ENCODE assay signal across 8 cellular contexts in the genomic region with DNA sequence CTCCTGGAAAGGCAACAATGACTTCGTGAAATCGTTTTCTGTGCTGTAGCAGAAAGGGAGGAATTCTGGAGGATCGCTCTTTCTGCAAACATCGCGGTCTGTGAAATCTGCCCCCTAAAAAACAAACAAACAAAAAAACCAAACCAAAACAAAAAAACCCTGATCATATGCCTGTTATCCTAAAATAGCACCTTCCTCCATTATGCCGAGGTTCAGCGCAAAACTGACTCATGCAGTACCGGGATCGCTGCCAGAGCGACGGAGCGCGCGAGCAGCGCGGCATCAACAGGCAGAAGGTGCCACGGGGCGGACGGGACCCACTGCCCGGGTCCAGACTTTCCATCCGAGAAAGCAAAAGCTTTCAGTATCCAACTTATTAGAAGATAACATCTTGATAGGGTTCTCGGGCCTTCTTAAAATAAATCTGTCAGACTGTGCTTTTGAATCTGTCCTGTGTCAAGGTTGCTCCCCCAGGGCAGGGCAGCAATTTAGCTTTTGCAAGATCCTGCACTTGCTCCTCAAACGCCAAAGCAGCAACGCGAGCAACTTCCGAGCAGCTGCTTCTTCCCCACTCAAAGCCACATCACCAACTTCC.
DNase-seq lines count a peak whose midpoint lies in the region; ATAC-seq and TF ChIP-seq lines count a peak whose summit lies in the region.

No MANE protein-coding gene starts in this region.

- H3K36me3 Mint-ChIP-seq in activated naive CD4-positive, alpha-beta T cell treated with anti-CD3 and anti-CD28 coated beads, Interleukin-2, amount 10 ng/mL, durations not matched to agents 7 days and 5 days: no peaks in the 10 kb centered on the region
- H3K36me3 Mint-ChIP-seq in natural killer cell: no peaks in the 10 kb centered on the region

- no peak overlapping the region for H3K4me3 Mint-ChIP-seq in activated naive CD4-positive, alpha-beta T cell treated with anti-CD3 and anti-CD28 coated beads, Interleukin-2, amount 10 ng/mL, durations not matched to agents 7 days and 5 days
- H3K4me3 Mint-ChIP-seq in natural killer cell: no peak overlapping the region

- peaks cover 16% of the 10 kb centered on the region for H3K27me3 Mint-ChIP-seq in activated naive CD4-positive, alpha-beta T cell treated with anti-CD3 and anti-CD28 coated beads, Interleukin-2, amount 10 ng/mL, durations not matched to agents 7 days and 5 days
- peaks cover 3 to 16% of the 10 kb centered on the region in 2 donors for H3K27me3 Mint-ChIP-seq in natural killer cell (ENCODE audit: low read depth in 2 of 2)

- POLR2A ChIA-PET in Panc1 (lab: Charles Lee): no interaction called here

- TF ChIP-seq CTCF in Panc1 (IDR thresholded peaks at IDR 0.05) (no peak), natural killer cell (IDR thresholded peaks at IDR 0.05) (no peak)

- H3K27ac Mint-ChIP-seq in activated naive CD4-positive, alpha-beta T cell treated with anti-CD3 and anti-CD28 coated beads, Interleukin-2, amount 10 ng/mL, durations not matched to agents 7 days and 5 days: no peak overlapping the region
- no peak overlapping the region for H3K27ac Mint-ChIP-seq in natural killer cell

- intact Hi-C loops in Panc1 (cut with micrococcal nuclease; ENCODE audit: unreplicated experiment): loop anchor here (5.0 kb wide), 1 partner anchor 471 kb away; no protein-coding TSS in a partner anchor
- intact Hi-C loops in natural killer cell (cut with micrococcal nuclease): no loop called here

- peaks cover 5% of the 10 kb centered on the region; the same call in 1 of the 2 replicates for H3K4me1 ChIP-seq in Panc1 (ENCODE audit: control insufficient read depth, insufficient read depth, low read length)
- H3K4me1 ChIP-seq in muscle layer of colon (ENCODE audit: insufficient read depth, low read length): no peaks in the 10 kb centered on the region

- H3K9me3 Mint-ChIP-seq in activated naive CD4-positive, alpha-beta T cell treated with anti-CD3 and anti-CD28 coated beads, Interleukin-2, amount 10 ng/mL, durations not matched to agents 7 days and 5 days: no peaks in the 10 kb centered on the region
- peaks cover 0 to 2% of the 10 kb centered on the region in 2 donors for H3K9me3 Mint-ChIP-seq in natural killer cell

- ATAC-seq in Panc1 (peak; percentile 87), HG03135 (IDR thresholded peaks at IDR 0.05; ENCODE audit: unreplicated experiment) (no peak), natural killer cell (no peak)

- H3K4me3 ChIP-seq in Panc1 (ENCODE audit: low read depth in 2 of 2, low read length in 2 of 2) (peak overlapping the region; percentile 31 to 54), muscle layer of colon (ENCODE audit: low read depth in 1 of 2, low read length in 2 of 2) (peak overlapping the region; percentile 33 to 59)

- peaks cover 2% of the 10 kb centered on the region for H3K4me1 Mint-ChIP-seq in activated naive CD4-positive, alpha-beta T cell treated with anti-CD3 and anti-CD28 coated beads, Interleukin-2, amount 10 ng/mL, durations not matched to agents 7 days and 5 days
- H3K4me1 Mint-ChIP-seq in natural killer cell: no peaks in the 10 kb centered on the region

- in situ Hi-C loops in Panc1 (cut with HindIII; ENCODE audit: low pct_unique_long_range_greater_than_20kb, low sequenced_read_pairs): no loop called here

- H3K9ac ChIP-seq in muscle layer of colon (ENCODE audit: low read length): peak overlapping the region; percentile 36

- DNase-seq in activated naive CD4-positive, alpha-beta T cell treated with Interleukin-2 at 50 U/mL for 16 hours: peak; percentile 1
- no peak for DNase-seq in activated naive CD4-positive, alpha-beta T cell treated with anti-CD3 and anti-CD28 coated beads, Interleukin-2, amount 10 ng/mL, durations not matched to agents 7 days and 5 days
- DNase-seq in Panc1 (ENCODE audit: low read depth, low spot score): peak; percentile 17
- peak; percentile 45 to 50 for DNase-seq in dermis microvascular lymphatic vessel endothelial cell (ENCODE audit: low read depth in 2 of 2)
- DNase-seq in stimulated activated naive CD4-positive, alpha-beta T cell (lab: John Stamatoyannopoulos, UW): no peak
- no peak for DNase-seq in natural killer cell

- H3K9me3 ChIP-seq in Panc1 (ENCODE audit: control insufficient read depth, insufficient read depth, low read depth, low read length) (no peaks in the 10 kb centered on the region), muscle layer of colon (ENCODE audit: low read length) (no peaks in the 10 kb centered on the region)

- H3K27ac ChIP-seq in Panc1 (ENCODE audit: low read length) (no peak overlapping the region), muscle layer of colon (ENCODE audit: low read depth, low read length) (no peak overlapping the region)

- H3K36me3 ChIP-seq in Panc1 (ENCODE audit: control insufficient read depth, insufficient read depth, low read length) (no peaks in the 10 kb centered on the region), muscle layer of colon (ENCODE audit: insufficient read depth, low read length) (no peaks in the 10 kb centered on the region)

- CTCF ChIA-PET in activated naive CD4-positive, alpha-beta T cell treated with anti-CD3 and anti-CD28 coated beads, Interleukin-2, amount 10 ng/mL, durations not matched to agents 7 days and 5 days (lab: Charles Lee): interaction anchor here (1.1 kb wide), 1 partner anchor 232 kb away, joined by 3 read pairs; no protein-coding TSS in a partner anchor
- CTCF ChIA-PET in Panc1 (lab: Charles Lee): interaction anchor here (0.6 to 0.7 kb wide), 2 partner anchors 13 to 66 kb away, joined by 3 read pairs; no protein-coding TSS in a partner anchor

- H3K27me3 ChIP-seq in Panc1 (ENCODE audit: control insufficient read depth, insufficient read depth, low read length): peaks cover 5% of the 10 kb centered on the region
- no peaks in the 10 kb centered on the region for H3K27me3 ChIP-seq in muscle layer of colon (ENCODE audit: control insufficient read depth in 1 of 2, insufficient read depth in 2 of 2, low read length in 2 of 2)

- no TSS peak for BruUV-seq in Panc1 (replicated peaks; lab: Mats Ljungman, UMichigan)

Comparison
In these comparisons a context has a peak if more than half of its experiments do, and no peak if none do; other contexts are left out.
1. DNase-seq: peak in activated naive CD4-positive, alpha-beta T cell treated with Interleukin-2 at 50 U/mL for 16 hours (single experiment), Panc1 (single experiment) and dermis microvascular lymphatic vessel endothelial cell (2 of 2); none in activated naive CD4-positive, alpha-beta T cell treated with anti-CD3 and anti-CD28 coated beads, Interleukin-2, amount 10 ng/mL, durations not matched to agents 7 days and 5 days (single experiment), stimulated activated naive CD4-positive, alpha-beta T cell (0 of 6) and natural killer cell (single experiment).